Comparison of ENCODE assay signal across 2 cellular contexts in the genomic region with DNA sequence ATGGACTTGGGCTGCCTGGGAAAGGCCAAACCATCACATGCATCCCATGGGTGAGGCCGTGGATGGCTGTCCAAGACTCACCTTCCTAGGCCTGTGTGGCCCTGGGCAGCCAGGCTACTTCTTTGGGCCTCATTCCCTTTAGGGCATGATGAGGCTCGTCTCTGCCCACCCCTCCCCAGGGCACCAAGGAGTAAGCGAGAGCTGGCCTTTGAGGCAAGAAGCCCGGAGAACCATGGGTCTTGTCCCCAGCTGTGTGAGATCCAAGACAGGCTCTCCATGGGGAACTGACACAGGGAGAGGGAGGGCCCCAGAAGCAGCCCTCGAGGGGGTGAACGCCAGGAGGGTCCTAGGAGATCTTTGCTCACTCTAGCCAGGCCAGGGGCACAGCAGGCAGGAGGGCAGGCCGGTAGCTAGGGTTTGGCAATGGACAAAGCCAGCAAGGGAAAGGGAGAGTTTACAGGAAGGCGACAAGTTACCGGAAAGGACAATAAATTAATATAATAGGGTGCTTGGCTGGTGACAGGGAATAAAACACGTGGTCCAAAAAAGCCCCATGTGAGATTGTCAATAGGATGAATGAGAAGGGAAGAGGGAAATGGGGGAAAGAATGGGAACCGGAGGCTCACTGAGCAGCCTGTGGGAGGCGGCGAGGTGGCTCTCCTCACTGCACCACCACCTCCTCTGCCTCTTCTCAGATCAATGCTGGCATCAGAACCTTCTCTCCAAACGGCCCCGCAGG.
TF ChIP-seq lines count a peak whose summit lies in the region.

No MANE protein-coding gene starts in this region.

TF ChIP-seq in GM23338, 12 proteins besides CTCF, POLR2A, EP300 and RAD21:
- TF ChIP-seq JUNB (IDR thresholded peaks at IDR 0.05; ENCODE audit: unreplicated experiment) (no peak), ZNF331 (CRISPR knock-in tag; IDR thresholded peaks at IDR 0.05; ENCODE audit: low read depth) (no peak), EZH2phosphoT487 (IDR thresholded peaks at IDR 0.05; ENCODE audit: unreplicated experiment) (no peak), STAT1 (IDR thresholded peaks at IDR 0.05; ENCODE audit: unreplicated experiment) (no peak), EZH2 (IDR thresholded peaks at IDR 0.05; ENCODE audit: low read depth, unreplicated experiment) (no peak), NANOG (IDR thresholded peaks at IDR 0.05; ENCODE audit: borderline replicate concordance) (no peak)
- TF ChIP-seq, protein P1, sequence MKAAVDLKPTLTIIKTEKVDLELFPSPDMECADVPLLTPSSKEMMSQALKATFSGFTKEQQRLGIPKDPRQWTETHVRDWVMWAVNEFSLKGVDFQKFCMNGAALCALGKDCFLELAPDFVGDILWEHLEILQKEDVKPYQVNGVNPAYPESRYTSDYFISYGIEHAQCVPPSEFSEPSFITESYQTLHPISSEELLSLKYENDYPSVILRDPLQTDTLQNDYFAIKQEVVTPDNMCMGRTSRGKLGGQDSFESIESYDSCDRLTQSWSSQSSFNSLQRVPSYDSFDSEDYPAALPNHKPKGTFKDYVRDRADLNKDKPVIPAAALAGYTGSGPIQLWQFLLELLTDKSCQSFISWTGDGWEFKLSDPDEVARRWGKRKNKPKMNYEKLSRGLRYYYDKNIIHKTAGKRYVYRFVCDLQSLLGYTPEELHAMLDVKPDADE (IDR thresholded peaks at IDR 0.05): no peak

TF ChIP-seq in IMR-90, 13 proteins besides CTCF, POLR2A, EP300 and RAD21:
- TF ChIP-seq ELK1 (IDR thresholded peaks at IDR 0.05; ENCODE audit: borderline replicate concordance, low read depth, low read length) (no peak), MXI1 (IDR thresholded peaks at IDR 0.05; ENCODE audit: borderline replicate concordance, low read depth, low read length) (no peak), FOS (IDR thresholded peaks at IDR 0.05; ENCODE audit: low read depth, low read length) (no peak), CEBPB (IDR thresholded peaks at IDR 0.05; ENCODE audit: low read depth, low read length) (no peak), RFX5 (IDR thresholded peaks at IDR 0.05; ENCODE audit: low read depth, low read length) (no peak), MAZ (IDR thresholded peaks at IDR 0.05; ENCODE audit: borderline replicate concordance, low read depth, low read length) (no peak), SMC3 (IDR thresholded peaks at IDR 0.05; ENCODE audit: low read depth, low read length) (no peak), BHLHE40 (IDR thresholded peaks at IDR 0.05; ENCODE audit: low read depth, low read length) (no peak), NFE2L2 (IDR thresholded peaks at IDR 0.05; ENCODE audit: low read depth, low read length) (no peak), USF2 (IDR thresholded peaks at IDR 0.05; ENCODE audit: low read depth, low read length) (no peak), MAFK (IDR thresholded peaks at IDR 0.05; ENCODE audit: low read depth, low read length) (no peak), CHD1 (IDR thresholded peaks at IDR 0.05; ENCODE audit: low read depth, low read length) (no peak), RCOR1 (IDR thresholded peaks at IDR 0.05; ENCODE audit: insufficient replicate concordance, low read length) (no peak)
